Comparison of ENCODE assay signal across 8 cellular contexts in genomic region chr10:72048450-72049124, GRCh38. TPM values are rescaled to one million over a fixed set of nuclear protein-coding genes. Genes with fewer than 3 reads are reported as not detected.
DNase-seq lines count a peak whose midpoint lies in the region; ATAC-seq and TF ChIP-seq lines count a peak whose summit lies in the region.

No MANE protein-coding gene starts in this region.

- CTCF ChIA-PET in activated CD8-positive, alpha-beta T cell treated with anti-CD3 and anti-CD28 coated beads, Interleukin-2, amount 10 ng/mL, durations not matched to agents 7 days and 5 days (lab: Charles Lee), result interaction anchor here (0.6 to 4.6 kb wide), 111 partner anchors 10 to 781 kb away, joined by 3 to 97 read pairs (median 4); partner anchors contain the start of genes ANAPC16, ASCC1, DDIT4 and DNAJB12

- POLR2A ChIA-PET in activated CD8-positive, alpha-beta T cell treated with anti-CD3 and anti-CD28 coated beads, Interleukin-2, amount 10 ng/mL, durations not matched to agents 7 days and 5 days (lab: Charles Lee), result interaction anchor here (0.6 to 1.0 kb wide), 3 partner anchors 10 to 278 kb away, joined by 3 to 4 read pairs (median 3); no protein-coding TSS in a partner anchor

- H3K36me3 Mint-ChIP-seq in activated CD8-positive, alpha-beta T cell treated with anti-CD3 and anti-CD28 coated beads, Interleukin-2, amount 10 ng/mL, durations not matched to agents 7 days and 5 days (ENCODE audit: low read depth), result no peaks in the 10 kb centered on the region

- no peak overlapping the region for H3K4me3 Mint-ChIP-seq in activated CD8-positive, alpha-beta T cell treated with anti-CD3 and anti-CD28 coated beads, Interleukin-2, amount 10 ng/mL, durations not matched to agents 7 days and 5 days

- peak overlapping the region; percentile 60 for H3K27ac Mint-ChIP-seq in activated CD8-positive, alpha-beta T cell treated with anti-CD3 and anti-CD28 coated beads, Interleukin-2, amount 10 ng/mL, durations not matched to agents 7 days and 5 days

- peaks cover 3% of the 10 kb centered on the region for H3K9me3 Mint-ChIP-seq in activated CD8-positive, alpha-beta T cell treated with anti-CD3 and anti-CD28 coated beads, Interleukin-2, amount 10 ng/mL, durations not matched to agents 7 days and 5 days (ENCODE audit: insufficient read depth)

- H3K27me3 Mint-ChIP-seq in activated CD8-positive, alpha-beta T cell treated with anti-CD3 and anti-CD28 coated beads, Interleukin-2, amount 10 ng/mL, durations not matched to agents 7 days and 5 days (ENCODE audit: low read depth), result no peaks in the 10 kb centered on the region

- peaks cover 14% of the 10 kb centered on the region for H3K4me1 Mint-ChIP-seq in activated CD8-positive, alpha-beta T cell treated with anti-CD3 and anti-CD28 coated beads, Interleukin-2, amount 10 ng/mL, durations not matched to agents 7 days and 5 days (ENCODE audit: low read depth)

- ATAC-seq in GM18505 (IDR thresholded peaks at IDR 0.05; ENCODE audit: unreplicated experiment), result peak; percentile 56
- peak; percentile 97 for ATAC-seq in activated CD8-positive, alpha-beta T cell treated with anti-CD3 and anti-CD28 coated beads, Interleukin-2, amount 10 ng/mL, durations not matched to agents 7 days and 5 days
- ATAC-seq in HG03175 (IDR thresholded peaks at IDR 0.05; ENCODE audit: unreplicated experiment), result no peak

- no peak for TF ChIP-seq POLR2A in GM18505 (IDR thresholded peaks at IDR 0.05; ENCODE audit: borderline replicate concordance, extremely low read depth, insufficient read depth, insufficient read length)

- DNase-seq in HUDEP-2 (lab: John Stamatoyannopoulos, UW; ENCODE audit: unreplicated experiment in 76 of 76), result peak in 73 of 76 experiments; percentile 18 to 92 (median 79)
- DNase-seq in NK-92 treated with Interleukin-12 subunit alpha and Interleukin-12 subunit beta, amount 100 ng/mL, for 24 hours (lab: John Stamatoyannopoulos, UW), result peak; percentile 65
- DNase-seq in activated CD8-positive, alpha-beta T cell treated with anti-CD3 and anti-CD28 coated beads, Interleukin-2, amount 10 ng/mL, durations not matched to agents 7 days and 5 days, result peak; percentile 93
- peak; percentile 87 for DNase-seq in effector CD8-positive, alpha-beta T cell (lab: John Stamatoyannopoulos, UW)
- peak; percentile 91 to 95 for DNase-seq in lung microvascular endothelial cell (ENCODE audit: low read depth in 2 of 2)
- DNase-seq in stimulated activated CD8-positive, alpha-beta memory T cell treated with anti-CD3 and anti-CD28 coated beads, Interleukin-12 subunit alpha, Interleukin-12 subunit beta, amount 100 ng/mL, for 4 hours (ENCODE audit: low read depth), result peak; percentile 76

RNA-seq across cellular contexts. Expression of gene SPOCK2, which starts 39.8 kb away (rescaled TPM):
- total RNA-seq in activated CD8-positive, alpha-beta T cell treated with anti-CD3 and anti-CD28 coated beads, Interleukin-2, amount 10 ng/mL, durations not matched to agents 7 days and 5 days, result 100 to 1,000 TPM; 261 to 268 TPM
- 2.2 and 3.0 TPM in 2 replicates for total RNA-seq in lung microvascular endothelial cell

Comparison
In these comparisons a context has a peak if more than half of its experiments do, and no peak if none do; other contexts are left out.
1. RNA of gene SPOCK2, which starts 39.8 kb away (total RNA-seq): 261 to 268 TPM in activated CD8-positive, alpha-beta T cell treated with anti-CD3 and anti-CD28 coated beads, Interleukin-2, amount 10 ng/mL, durations not matched to agents 7 days and 5 days; 2.2 to 3.0 TPM in lung microvascular endothelial cell; every median in the first group is over 10 times any median in the second.
2. Peak in every context shown above with its lines, with median percentiles within 50 percentile points of each other: DNase-seq.